11 cellular contexts compared by ENCODE assay signal in the genomic region with DNA sequence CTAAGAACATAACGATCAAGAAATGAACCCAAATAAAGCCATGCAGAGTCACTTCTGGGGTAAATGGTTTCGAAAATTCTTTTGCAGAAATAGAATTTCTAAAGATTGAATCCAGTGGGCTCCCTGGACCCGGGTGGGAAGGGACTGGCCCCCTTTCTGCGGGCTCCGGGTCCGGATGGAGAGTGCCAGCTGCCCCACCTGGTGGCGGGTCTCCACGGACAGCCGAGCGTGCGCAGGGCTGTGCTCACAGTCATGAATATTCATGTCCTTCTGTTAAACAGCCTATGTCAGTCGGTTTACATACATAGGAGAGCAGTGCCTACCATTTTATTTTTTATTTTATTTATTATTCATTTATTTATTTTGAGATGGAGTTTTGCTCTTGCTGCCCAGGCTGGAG. TPM values are rescaled to one million over a fixed set of nuclear protein-coding genes. Genes with fewer than 3 reads are reported as not detected.
DNase-seq lines count a peak whose midpoint lies in the region; ATAC-seq and TF ChIP-seq lines count a peak whose summit lies in the region.
"Had no signal": no experiment of that assay in that cellular context is flagged by ENCODE, and none has a peak within 500 bp of the region (broad histone marks: within the 10 kb centered on the region; RNA-seq: fewer than 3 reads in every experiment).

No MANE protein-coding gene starts in this region.

- peaks cover 3% of the 10 kb centered on the region for H3K36me3 Mint-ChIP-seq in nephron (ENCODE audit: low read depth)
- no peaks in the 10 kb centered on the region for H3K36me3 Mint-ChIP-seq in natural killer cell treated with Interleukin-12 subunit alpha and Interleukin-12 subunit beta and Interleukin-15 and Interleukin-18, amount 100 ng/mL, for 72 hours

- TF ChIP-seq CTCF in astrocyte of the cerebellum (IDR thresholded peaks at IDR 0.05; ENCODE audit: low read depth, low read length, missing control alignments) (peak; percentile 53), nephron (IDR thresholded peaks at IDR 0.05; ENCODE audit: unreplicated experiment in 3 of 3) (peak; percentile 51 to 70 (median 56)), esophagus squamous epithelium (IDR thresholded peaks at IDR 0.05) (peak in 2 of 6 experiments; percentile 16 to 30)

- ATAC-seq in natural killer cell treated with Interleukin-12 subunit alpha and Interleukin-12 subunit beta and Interleukin-15 and Interleukin-18, amount 100 ng/mL, for 72 hours: no peak

- in situ Hi-C loops in KBM-7 (cut with MboI; ENCODE audit: low pct_unique_long_range_greater_than_20kb, low sequenced_read_pairs): no loop called here
- in situ Hi-C loops in astrocyte of the cerebellum (cut with HindIII; ENCODE audit: low sequenced_read_pairs): no loop called here

- H3K27me3 ChIP-seq in esophagus squamous epithelium: no peaks in the 10 kb centered on the region

- no peaks in the 10 kb centered on the region for H3K36me3 ChIP-seq in esophagus squamous epithelium

- H3K4me3 ChIP-seq in astrocyte of the cerebellum (ENCODE audit: low read depth, low read length) (no peak overlapping the region), esophagus squamous epithelium (no peak overlapping the region)
- H3K4me3 ChIP-seq: lung had no signal

- H3K4me1 Mint-ChIP-seq in nephron: peaks cover 14% of the 10 kb centered on the region
- H3K4me1 Mint-ChIP-seq in natural killer cell treated with Interleukin-12 subunit alpha and Interleukin-12 subunit beta and Interleukin-15 and Interleukin-18, amount 100 ng/mL, for 72 hours (ENCODE audit: low read depth in 2 of 2): peaks cover 6 to 10% of the 10 kb centered on the region in 2 donors

- H3K9me3 Mint-ChIP-seq in nephron: no peaks in the 10 kb centered on the region
- H3K9me3 Mint-ChIP-seq in natural killer cell treated with Interleukin-12 subunit alpha and Interleukin-12 subunit beta and Interleukin-15 and Interleukin-18, amount 100 ng/mL, for 72 hours: no peaks in the 10 kb centered on the region
- H3K9me3 Mint-ChIP-seq: T-helper 1 cell treated with Interleukin-12 subunit alpha and Interleukin-12 subunit beta and Interleukin-4 antibody, amounts not matched to agents 30 μg/mL and 1 μg/mL, for 36 hours had no signal

- intact Hi-C loops in esophagus squamous epithelium (cut with DNase I): no loop called here

- 28 to 30% methylated on average over 12 of the region's 12 CpGs for WGBS in esophagus squamous epithelium, 2 donors

- H3K4me1 ChIP-seq in esophagus squamous epithelium: peaks cover 0 to 12% (median 3%) of the 10 kb centered on the region in 3 donors

- H3K4me3 Mint-ChIP-seq in nephron: no peak overlapping the region
- H3K4me3 Mint-ChIP-seq in natural killer cell treated with Interleukin-12 subunit alpha and Interleukin-12 subunit beta and Interleukin-15 and Interleukin-18, amount 100 ng/mL, for 72 hours: no peak overlapping the region
- H3K4me3 Mint-ChIP-seq: T-helper 1 cell treated with Interleukin-12 subunit alpha and Interleukin-12 subunit beta and Interleukin-4 antibody, amounts not matched to agents 30 μg/mL and 1 μg/mL, for 36 hours had no signal

- H3K27ac Mint-ChIP-seq in nephron: no peak overlapping the region
- H3K27ac Mint-ChIP-seq in natural killer cell treated with Interleukin-12 subunit alpha and Interleukin-12 subunit beta and Interleukin-15 and Interleukin-18, amount 100 ng/mL, for 72 hours: no peak overlapping the region
- H3K27ac Mint-ChIP-seq: T-helper 1 cell treated with Interleukin-12 subunit alpha and Interleukin-12 subunit beta and Interleukin-4 antibody, amounts not matched to agents 30 μg/mL and 1 μg/mL, for 36 hours had no signal

- peaks cover 5% of the 10 kb centered on the region for H3K27me3 Mint-ChIP-seq in nephron (ENCODE audit: low read depth)
- peaks cover 7 to 15% of the 10 kb centered on the region in 2 donors for H3K27me3 Mint-ChIP-seq in natural killer cell treated with Interleukin-12 subunit alpha and Interleukin-12 subunit beta and Interleukin-15 and Interleukin-18, amount 100 ng/mL, for 72 hours

- no peak overlapping the region for H3K27ac ChIP-seq in esophagus squamous epithelium
- H3K27ac ChIP-seq: C4-2B had no signal

- DNase-seq in NCI-H146 (lab: John Stamatoyannopoulos, UW) (peak; percentile 32), NCI-H146 treated with DMSO at 0.1 percent for 48 hours (lab: John Stamatoyannopoulos, UW; ENCODE audit: unreplicated experiment) (no peak), KBM-7 (peak; percentile 45), astrocyte of the cerebellum (ENCODE audit: low read depth) (no peak), esophagus squamous epithelium (lab: John Stamatoyannopoulos, UW) (no peak), SIG-M5 (lab: John Stamatoyannopoulos, UW) (no peak)
- no peak for DNase-seq in natural killer cell treated with Interleukin-12 subunit alpha and Interleukin-12 subunit beta and Interleukin-15 and Interleukin-18, amount 100 ng/mL, for 72 hours (ENCODE audit: low spot score)

- no peak for TF ChIP-seq POLR2A in esophagus squamous epithelium (IDR thresholded peaks at IDR 0.05)

- H3K9me3 ChIP-seq in esophagus squamous epithelium: no peaks in the 10 kb centered on the region

RNA-seq across cellular contexts. Expression of a gene that starts 4.7 kb away (rescaled TPM):
- total RNA-seq in esophagus squamous epithelium: 10 to 100 TPM in 1 of 4 donors, 1 to 10 TPM in 3; 5.4 to 10.9 (median 8.3) TPM
- 1 to 10 TPM; 3.7 to 7.7 TPM for total RNA-seq in natural killer cell treated with Interleukin-12 subunit alpha and Interleukin-12 subunit beta and Interleukin-15 and Interleukin-18, amount 100 ng/mL, for 72 hours

RNA-seq across cellular contexts. Expression of a gene that starts 25.6 kb away (rescaled TPM):
- total RNA-seq in esophagus squamous epithelium: 10 to 100 TPM; 18.2 to 39.5 (median 31.8) TPM
- total RNA-seq in natural killer cell treated with Interleukin-12 subunit alpha and Interleukin-12 subunit beta and Interleukin-15 and Interleukin-18, amount 100 ng/mL, for 72 hours: 10 to 100 TPM; 38.2 to 78.3 TPM

RNA-seq across cellular contexts. Expression of a gene that starts 46.3 kb away (rescaled TPM):
- total RNA-seq in esophagus squamous epithelium: not detected
- not detected for total RNA-seq in natural killer cell treated with Interleukin-12 subunit alpha and Interleukin-12 subunit beta and Interleukin-15 and Interleukin-18, amount 100 ng/mL, for 72 hours
- total RNA-seq: lung had no signal

Comparison
In these comparisons a context has a peak if more than half of its experiments do, and no peak if none do; other contexts are left out.
1. DNase-seq: peak in NCI-H146 (single experiment) and KBM-7 (single experiment); none in NCI-H146 treated with DMSO at 0.1 percent for 48 hours (single experiment), astrocyte of the cerebellum (single experiment), esophagus squamous epithelium (single experiment), SIG-M5 (single experiment) and natural killer cell treated with Interleukin-12 subunit alpha and Interleukin-12 subunit beta and Interleukin-15 and Interleukin-18, amount 100 ng/mL, for 72 hours (single experiment).